Comparison of ENCODE assay signal across 8 cellular contexts in genomic region chr2:234952270-234953115, GRCh38. TPM values are rescaled to one million over a fixed set of nuclear protein-coding genes. Genes with fewer than 3 reads are reported as not detected.
DNase-seq lines count a peak whose midpoint lies in the region; ATAC-seq and TF ChIP-seq lines count a peak whose summit lies in the region.

No MANE protein-coding gene starts in this region.

- peaks cover 12% of the 10 kb centered on the region for H3K4me1 ChIP-seq in NT2/D1 (ENCODE audit: insufficient read depth, insufficient read length)
- H3K4me1 ChIP-seq in endodermal cell (ENCODE audit: control insufficient read depth, insufficient read depth, low read length), result peaks cover 12% of the 10 kb centered on the region
- H3K4me1 ChIP-seq in mucosa of rectum (ENCODE audit: control insufficient read depth in 2 of 2, insufficient read depth in 2 of 2, low read length in 2 of 2), result peaks cover 26 to 32% of the 10 kb centered on the region in 2 donors
- no peaks in the 10 kb centered on the region for H3K4me1 ChIP-seq in uterus

- no peak for TF ChIP-seq POLR2A in uterus (IDR thresholded peaks at IDR 0.05)

- DNase-seq in DMS53 treated with DMSO at 0.1 percent for 48 hours (lab: John Stamatoyannopoulos, UW; ENCODE audit: unreplicated experiment) (peak; percentile 17), NT2/D1 (ENCODE audit: low read depth, low spot score) (no peak), endodermal cell (peak; percentile 72), uterus (no peak), cortex of kidney (lab: John Stamatoyannopoulos, UW) (no peak)
- DNase-seq in activated CD8-positive, alpha-beta memory T cell treated with anti-CD3 and anti-CD28 coated beads for 24 hours, result no peak

- H3K36me3 Mint-ChIP-seq in endodermal cell (ENCODE audit: low read depth), result no peaks in the 10 kb centered on the region

- H3K4me3 ChIP-seq in NT2/D1 (ENCODE audit: insufficient read length, low read depth) (peak overlapping the region; percentile 79), endodermal cell (ENCODE audit: low read length) (peak overlapping the region; percentile 99), mucosa of rectum (ENCODE audit: low read length in 2 of 2) (peak overlapping the region; percentile 71 to 75), uterus (peak overlapping the region; percentile 60 to 87)

- 0% methylated on average over 36 to 102 of the region's 102 CpGs for WGBS in endodermal cell (ENCODE audit: insufficient coverage in 1 of 2, insufficient read length in 1 of 2), 2 experiments

- H3K4me1 Mint-ChIP-seq in endodermal cell, result peaks cover 52% of the 10 kb centered on the region

- TF ChIP-seq CTCF in endodermal cell (conservative IDR thresholded peaks at IDR 0.05), result no peak
- peak in 1 of 4 experiments; percentile 1 for TF ChIP-seq CTCF in uterus (IDR thresholded peaks at IDR 0.05)

- H3K9ac ChIP-seq in NT2/D1 (ENCODE audit: insufficient read length, low read depth) (peak overlapping the region; percentile 95), endodermal cell (ENCODE audit: extremely low read depth, low read length, poor library complexity, severe bottlenecking) (peak overlapping the region; percentile 74), mucosa of rectum (ENCODE audit: low read depth in 1 of 2, low read length in 2 of 2) (peak overlapping the region; percentile 49 to 77)

- peaks cover 30% of the 10 kb centered on the region for H3K27me3 Mint-ChIP-seq in endodermal cell (ENCODE audit: insufficient read depth)

- H3K4me3 Mint-ChIP-seq in endodermal cell, result peak overlapping the region; percentile 82

- H3K27ac ChIP-seq in endodermal cell (ENCODE audit: low read depth, low read length), result peak overlapping the region; percentile 60
- H3K27ac ChIP-seq in mucosa of rectum (ENCODE audit: low read depth in 2 of 2, low read length in 2 of 2), result peak overlapping the region; percentile 56 to 66
- H3K27ac ChIP-seq in uterus, result peak overlapping the region; percentile 78 to 85

- intact Hi-C loops in uterus (cut with DNase I; ENCODE audit: low total_unique reads), result no loop called here

- no peaks in the 10 kb centered on the region for H3K9me3 Mint-ChIP-seq in endodermal cell

- H3K27me3 ChIP-seq in NT2/D1 (ENCODE audit: insufficient read depth, insufficient read length) (peaks cover 7% of the 10 kb centered on the region), endodermal cell (ENCODE audit: control insufficient read depth, insufficient read depth, low read length, poor library complexity, severe bottlenecking) (peaks cover 7% of the 10 kb centered on the region), mucosa of rectum (ENCODE audit: control insufficient read depth in 2 of 2, insufficient read depth in 2 of 2, low read length in 2 of 2) (no peaks in the 10 kb centered on the region), uterus (no peaks in the 10 kb centered on the region)

- H3K36me3 ChIP-seq in NT2/D1 (ENCODE audit: insufficient read depth, insufficient read length, low read length) (peaks cover 48% of the 10 kb centered on the region), endodermal cell (ENCODE audit: control insufficient read depth, insufficient read depth, low read length) (peaks cover 6% of the 10 kb centered on the region), mucosa of rectum (ENCODE audit: control insufficient read depth in 2 of 2, insufficient read depth in 2 of 2, low read length in 2 of 2) (no peaks in the 10 kb centered on the region), uterus (no peaks in the 10 kb centered on the region)

- no peak for ATAC-seq in HG03135 (IDR thresholded peaks at IDR 0.05; ENCODE audit: unreplicated experiment)

- no peaks in the 10 kb centered on the region for H3K9me3 ChIP-seq in NT2/D1 (ENCODE audit: insufficient read depth, low read length)
- H3K9me3 ChIP-seq in endodermal cell (ENCODE audit: control insufficient read depth, low read length), result no peaks in the 10 kb centered on the region
- H3K9me3 ChIP-seq in mucosa of rectum (ENCODE audit: control insufficient read depth in 2 of 2, low read length in 2 of 2), result no peaks in the 10 kb centered on the region
- no peaks in the 10 kb centered on the region for H3K9me3 ChIP-seq in uterus

- H3K27ac Mint-ChIP-seq in endodermal cell, result peak overlapping the region; percentile 80

RNA-seq across cellular contexts. Expression of gene SH3BP4, which starts 0.7 kb away (rescaled TPM):
- 10 to 100 TPM; 49.1 to 53.4 TPM for total RNA-seq in endodermal cell
- 77.6 TPM for polyA plus RNA-seq in endodermal cell (2013, experiment 1 of 2)
- polyA plus RNA-seq in endodermal cell (2013, experiment 2 of 2), result 78.9 TPM
- total RNA-seq in uterus, result 10 to 100 TPM; 13.5 to 28.4 (median 20.1) TPM

Comparison
In these comparisons a context has a peak if more than half of its experiments do, and no peak if none do; other contexts are left out.
1. DNase-seq: peak in DMS53 treated with DMSO at 0.1 percent for 48 hours (single experiment) and endodermal cell (single experiment); none in NT2/D1 (single experiment), uterus (0 of 2), cortex of kidney (single experiment) and activated CD8-positive, alpha-beta memory T cell treated with anti-CD3 and anti-CD28 coated beads for 24 hours (single experiment).
2. Peak in every context shown above with its lines, with median percentiles within 50 percentile points of each other: H3K4me3 ChIP-seq, H3K9ac ChIP-seq and H3K27ac ChIP-seq.